In genomic region chr3:47503033-47503432, GRCh38 we compare ENCODE assay signal across 1 cellular context.
A peak's percentile ranks its signal among the peaks of the same experiment; 100 is the strongest.
TF ChIP-seq lines count a peak whose summit lies in the region.

No MANE protein-coding gene starts in this region.

TF ChIP-seq in K562, 482 proteins besides CTCF, POLR2A, EP300 and RAD21 (continued from another document and continues in another):
- TF ChIP-seq ZFP91 (CRISPR knock-in tag; IDR thresholded peaks at IDR 0.05) (no peak), ZBTB49 (CRISPR knock-in tag; IDR thresholded peaks at IDR 0.05; ENCODE audit: borderline replicate concordance) (no peak), CREB5 (CRISPR knock-in tag; IDR thresholded peaks at IDR 0.05) (no peak), XRCC3 (IDR thresholded peaks at IDR 0.05) (no peak), RBBP5 (IDR thresholded peaks at IDR 0.05; ENCODE audit: borderline replicate concordance, insufficient read depth, low read length, poor library complexity, severe bottlenecking) (no peak), KDM5B (IDR thresholded peaks at IDR 0.05; ENCODE audit: insufficient replicate concordance, low read depth, low read length) (no peak), ZNF75A (CRISPR knock-in tag; IDR thresholded peaks at IDR 0.05) (no peak), ZBTB33 (CRISPR knock-in tag; IDR thresholded peaks at IDR 0.05) (no peak), RBM22 (IDR thresholded peaks at IDR 0.05; ENCODE audit: low read depth, low read length, poor library complexity, severe bottlenecking) (no peak), RFX1 (IDR thresholded peaks at IDR 0.05) (no peak), JUN (IDR thresholded peaks at IDR 0.05; ENCODE audit: borderline replicate concordance, low read depth, low read length) (no peak), JUN (CRISPR knock-in tag; IDR thresholded peaks at IDR 0.05; ENCODE audit: borderline replicate concordance) (no peak), NRF1 (conservative IDR thresholded peaks at IDR 0.05 in 1 of 2, IDR thresholded peaks at IDR 0.05 in 1 of 2) (no peak), ZNF561 (CRISPR knock-in tag; conservative IDR thresholded peaks at IDR 0.05) (no peak), POLR2H (tag; IDR thresholded peaks at IDR 0.05; ENCODE audit: low read depth) (no peak), KLF1 (tag; IDR thresholded peaks at IDR 0.05) (no peak), POLR3A (IDR thresholded peaks at IDR 0.05; ENCODE audit: borderline replicate concordance, extremely low read depth, insufficient read depth, insufficient read length) (no peak), ETV5 (CRISPR knock-in tag; IDR thresholded peaks at IDR 0.05; ENCODE audit: low read depth) (peak; percentile 72), NCOR1 (IDR thresholded peaks at IDR 0.05) (peak; percentile 87), SREBF1 (IDR thresholded peaks at IDR 0.05; ENCODE audit: borderline replicate concordance, low read depth, low read length) (no peak), CBFB (CRISPR knock-in tag; IDR thresholded peaks at IDR 0.05) (no peak), DNMT1 (IDR thresholded peaks at IDR 0.05) (no peak), BCLAF1 (IDR thresholded peaks at IDR 0.05; ENCODE audit: borderline replicate concordance in 1 of 2, control insufficient read depth in 1 of 2, low read depth in 2 of 2, low read length in 1 of 2) (peak in 1 of 2 experiments; percentile 44; a peak in 1 of 4 replicates), DDX20 (tag; IDR thresholded peaks at IDR 0.05; ENCODE audit: low read depth) (no peak), EHMT2 (IDR thresholded peaks at IDR 0.05) (no peak), STAG1 (CRISPR knock-in tag; IDR thresholded peaks at IDR 0.05; ENCODE audit: borderline replicate concordance) (no peak), E4F1 (CRISPR knock-in tag; IDR thresholded peaks at IDR 0.05; ENCODE audit: borderline replicate concordance) (no peak), HDAC2 (IDR thresholded peaks at IDR 0.05) (peak; percentile 87), TCF7L2 (IDR thresholded peaks at IDR 0.05; ENCODE audit: low read depth, low read length) (no peak), FIP1L1 (IDR thresholded peaks at IDR 0.05; ENCODE audit: low read depth, low read length, poor library complexity, severe bottlenecking) (no peak), MCM2 (IDR thresholded peaks at IDR 0.05; ENCODE audit: low read depth) (no peak)
- TF ChIP-seq, protein P1, sequence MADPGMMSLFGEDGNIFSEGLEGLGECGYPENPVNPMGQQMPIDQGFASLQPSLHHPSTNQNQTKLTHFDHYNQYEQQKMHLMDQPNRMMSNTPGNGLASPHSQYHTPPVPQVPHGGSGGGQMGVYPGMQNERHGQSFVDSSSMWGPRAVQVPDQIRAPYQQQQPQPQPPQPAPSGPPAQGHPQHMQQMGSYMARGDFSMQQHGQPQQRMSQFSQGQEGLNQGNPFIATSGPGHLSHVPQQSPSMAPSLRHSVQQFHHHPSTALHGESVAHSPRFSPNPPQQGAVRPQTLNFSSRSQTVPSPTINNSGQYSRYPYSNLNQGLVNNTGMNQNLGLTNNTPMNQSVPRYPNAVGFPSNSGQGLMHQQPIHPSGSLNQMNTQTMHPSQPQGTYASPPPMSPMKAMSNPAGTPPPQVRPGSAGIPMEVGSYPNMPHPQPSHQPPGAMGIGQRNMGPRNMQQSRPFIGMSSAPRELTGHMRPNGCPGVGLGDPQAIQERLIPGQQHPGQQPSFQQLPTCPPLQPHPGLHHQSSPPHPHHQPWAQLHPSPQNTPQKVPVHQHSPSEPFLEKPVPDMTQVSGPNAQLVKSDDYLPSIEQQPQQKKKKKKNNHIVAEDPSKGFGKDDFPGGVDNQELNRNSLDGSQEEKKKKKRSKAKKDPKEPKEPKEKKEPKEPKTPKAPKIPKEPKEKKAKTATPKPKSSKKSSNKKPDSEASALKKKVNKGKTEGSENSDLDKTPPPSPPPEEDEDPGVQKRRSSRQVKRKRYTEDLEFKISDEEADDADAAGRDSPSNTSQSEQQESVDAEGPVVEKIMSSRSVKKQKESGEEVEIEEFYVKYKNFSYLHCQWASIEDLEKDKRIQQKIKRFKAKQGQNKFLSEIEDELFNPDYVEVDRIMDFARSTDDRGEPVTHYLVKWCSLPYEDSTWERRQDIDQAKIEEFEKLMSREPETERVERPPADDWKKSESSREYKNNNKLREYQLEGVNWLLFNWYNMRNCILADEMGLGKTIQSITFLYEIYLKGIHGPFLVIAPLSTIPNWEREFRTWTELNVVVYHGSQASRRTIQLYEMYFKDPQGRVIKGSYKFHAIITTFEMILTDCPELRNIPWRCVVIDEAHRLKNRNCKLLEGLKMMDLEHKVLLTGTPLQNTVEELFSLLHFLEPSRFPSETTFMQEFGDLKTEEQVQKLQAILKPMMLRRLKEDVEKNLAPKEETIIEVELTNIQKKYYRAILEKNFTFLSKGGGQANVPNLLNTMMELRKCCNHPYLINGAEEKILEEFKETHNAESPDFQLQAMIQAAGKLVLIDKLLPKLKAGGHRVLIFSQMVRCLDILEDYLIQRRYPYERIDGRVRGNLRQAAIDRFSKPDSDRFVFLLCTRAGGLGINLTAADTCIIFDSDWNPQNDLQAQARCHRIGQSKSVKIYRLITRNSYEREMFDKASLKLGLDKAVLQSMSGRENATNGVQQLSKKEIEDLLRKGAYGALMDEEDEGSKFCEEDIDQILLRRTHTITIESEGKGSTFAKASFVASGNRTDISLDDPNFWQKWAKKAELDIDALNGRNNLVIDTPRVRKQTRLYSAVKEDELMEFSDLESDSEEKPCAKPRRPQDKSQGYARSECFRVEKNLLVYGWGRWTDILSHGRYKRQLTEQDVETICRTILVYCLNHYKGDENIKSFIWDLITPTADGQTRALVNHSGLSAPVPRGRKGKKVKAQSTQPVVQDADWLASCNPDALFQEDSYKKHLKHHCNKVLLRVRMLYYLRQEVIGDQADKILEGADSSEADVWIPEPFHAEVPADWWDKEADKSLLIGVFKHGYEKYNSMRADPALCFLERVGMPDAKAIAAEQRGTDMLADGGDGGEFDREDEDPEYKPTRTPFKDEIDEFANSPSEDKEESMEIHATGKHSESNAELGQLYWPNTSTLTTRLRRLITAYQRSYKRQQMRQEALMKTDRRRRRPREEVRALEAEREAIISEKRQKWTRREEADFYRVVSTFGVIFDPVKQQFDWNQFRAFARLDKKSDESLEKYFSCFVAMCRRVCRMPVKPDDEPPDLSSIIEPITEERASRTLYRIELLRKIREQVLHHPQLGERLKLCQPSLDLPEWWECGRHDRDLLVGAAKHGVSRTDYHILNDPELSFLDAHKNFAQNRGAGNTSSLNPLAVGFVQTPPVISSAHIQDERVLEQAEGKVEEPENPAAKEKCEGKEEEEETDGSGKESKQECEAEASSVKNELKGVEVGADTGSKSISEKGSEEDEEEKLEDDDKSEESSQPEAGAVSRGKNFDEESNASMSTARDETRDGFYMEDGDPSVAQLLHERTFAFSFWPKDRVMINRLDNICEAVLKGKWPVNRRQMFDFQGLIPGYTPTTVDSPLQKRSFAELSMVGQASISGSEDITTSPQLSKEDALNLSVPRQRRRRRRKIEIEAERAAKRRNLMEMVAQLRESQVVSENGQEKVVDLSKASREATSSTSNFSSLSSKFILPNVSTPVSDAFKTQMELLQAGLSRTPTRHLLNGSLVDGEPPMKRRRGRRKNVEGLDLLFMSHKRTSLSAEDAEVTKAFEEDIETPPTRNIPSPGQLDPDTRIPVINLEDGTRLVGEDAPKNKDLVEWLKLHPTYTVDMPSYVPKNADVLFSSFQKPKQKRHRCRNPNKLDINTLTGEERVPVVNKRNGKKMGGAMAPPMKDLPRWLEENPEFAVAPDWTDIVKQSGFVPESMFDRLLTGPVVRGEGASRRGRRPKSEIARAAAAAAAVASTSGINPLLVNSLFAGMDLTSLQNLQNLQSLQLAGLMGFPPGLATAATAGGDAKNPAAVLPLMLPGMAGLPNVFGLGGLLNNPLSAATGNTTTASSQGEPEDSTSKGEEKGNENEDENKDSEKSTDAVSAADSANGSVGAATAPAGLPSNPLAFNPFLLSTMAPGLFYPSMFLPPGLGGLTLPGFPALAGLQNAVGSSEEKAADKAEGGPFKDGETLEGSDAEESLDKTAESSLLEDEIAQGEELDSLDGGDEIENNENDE (IDR thresholded peaks at IDR 0.05; ENCODE audit: low read depth, low read length): no peak
- TF ChIP-seq, protein P2, sequence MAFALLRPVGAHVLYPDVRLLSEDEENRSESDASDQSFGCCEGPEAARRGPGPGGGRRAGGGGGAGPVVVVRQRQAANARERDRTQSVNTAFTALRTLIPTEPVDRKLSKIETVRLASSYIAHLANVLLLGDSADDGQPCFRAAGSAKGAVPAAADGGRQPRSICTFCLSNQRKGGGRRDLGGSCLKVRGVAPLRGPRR (CRISPR knock-in tag; IDR thresholded peaks at IDR 0.05): no peak
